Comparison of ENCODE assay signal across 29 cellular contexts in the genomic region with DNA sequence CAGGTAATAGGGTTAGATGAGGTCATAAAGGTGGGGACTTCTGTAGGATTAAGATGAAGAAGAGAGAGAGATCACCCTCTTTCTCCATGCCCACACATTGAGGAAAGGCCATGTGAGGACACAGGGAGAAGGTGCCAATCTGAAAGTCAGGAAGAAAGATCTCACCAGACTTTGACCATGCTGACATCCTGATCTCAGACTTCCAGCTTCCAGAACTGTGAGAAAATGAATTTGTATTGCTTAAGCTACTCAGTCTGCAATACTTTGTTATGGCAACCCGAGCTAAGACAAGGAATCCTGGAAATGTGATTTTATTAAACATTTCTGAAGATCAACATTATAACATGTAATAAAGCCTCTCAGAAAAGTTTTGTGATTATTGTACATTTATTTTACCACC.
"Had no signal": no experiment of that assay in that cellular context is flagged by ENCODE, and none has a peak within 500 bp of the region (broad histone marks: within the 10 kb centered on the region; RNA-seq: fewer than 3 reads in every experiment).

No MANE protein-coding gene starts in this region.

- DNase-seq: activated CD4-positive, alpha-beta memory T cell treated with anti-CD3 and anti-CD28 coated beads for 36 hours; activated CD4-positive, alpha-beta T cell treated with anti-CD3 and anti-CD28 coated beads, Interleukin-2, amount 10 ng/mL, durations not matched to agents 7 days and 5 days; activated CD4-positive, CD25-positive, alpha-beta regulatory T cell; activated CD8-positive, alpha-beta memory T cell treated with anti-CD3 and anti-CD28 coated beads for 24 hours; activated effector memory CD4-positive, alpha-beta T cell treated with anti-CD3 and anti-CD28 coated beads, Interleukin-2, amount 50 U/mL, for 16 hours; activated naive CD4-positive, alpha-beta T cell treated with Interleukin-2 at 50 U/mL for 16 hours; activated naive CD8-positive, alpha-beta T cell treated with anti-CD3 and anti-CD28 coated beads, Interleukin-2, amount 50 U/mL, for 24 hours; activated T-cell treated with anti-CD3 and anti-CD28 coated beads, Interleukin-2, amount 50 U/mL, for 4 hours; amygdala; IMR-90; KG1; NCI-H1092; NCI-H1417; NCI-H1930; NCI-H2171; NCI-H226; NCI-H510A; NCI-H526 treated with DMSO at 0.1 percent for 48 hours; NCI-H82; NK-92 treated with Interleukin-12 subunit alpha and Interleukin-12 subunit beta, amount 100 ng/mL, for 24 hours; OCI-M1; Right ventricle myocardium superior; RPMI8226; SJCRH30; SK-N-SH; T-helper 1 cell had no signal

- H3K9me3 Mint-ChIP-seq: activated CD4-positive, alpha-beta memory T cell treated with anti-CD3 and anti-CD28 coated beads for 36 hours; activated CD4-positive, alpha-beta T cell treated with anti-CD3 and anti-CD28 coated beads, Interleukin-2, amount 10 ng/mL, durations not matched to agents 7 days and 5 days; activated naive CD4-positive, alpha-beta T cell treated with anti-CD3 and anti-CD28 coated beads, Interleukin-2, amount 50 U/mL, for 72 hours; activated naive CD8-positive, alpha-beta T cell treated with anti-CD3 and anti-CD28 coated beads, Interleukin-2, amount 50 U/mL, for 24 hours; activated T-cell treated with anti-CD3 and anti-CD28 coated beads, Interleukin-2, amount 50 U/mL, for 4 hours had no signal

- ATAC-seq: activated naive CD4-positive, alpha-beta T cell treated with anti-CD3 and anti-CD28 coated beads, Interleukin-2, amount 50 U/mL, for 72 hours; activated naive CD8-positive, alpha-beta T cell treated with anti-CD3 and anti-CD28 coated beads, Interleukin-2, amount 50 U/mL, for 24 hours; activated T-cell treated with anti-CD3 and anti-CD28 coated beads, Interleukin-2, amount 50 U/mL, for 4 hours; Panc1 had no signal

- H3K9me3 ChIP-seq: SJCRH30, SK-N-SH had no signal

- H3K9me2 ChIP-seq: SK-N-SH had no signal

- H3K4me3 Mint-ChIP-seq: activated CD4-positive, alpha-beta memory T cell treated with anti-CD3 and anti-CD28 coated beads for 36 hours; activated CD4-positive, alpha-beta T cell treated with anti-CD3 and anti-CD28 coated beads, Interleukin-2, amount 10 ng/mL, durations not matched to agents 7 days and 5 days; activated naive CD8-positive, alpha-beta T cell treated with anti-CD3 and anti-CD28 coated beads, Interleukin-2, amount 50 U/mL, for 24 hours; activated T-cell treated with anti-CD3 and anti-CD28 coated beads, Interleukin-2, amount 50 U/mL, for 4 hours had no signal

- H3K36me3 ChIP-seq: SJCRH30 had no signal

- H3K27ac Mint-ChIP-seq: activated CD4-positive, alpha-beta memory T cell treated with anti-CD3 and anti-CD28 coated beads for 36 hours; activated CD4-positive, alpha-beta T cell treated with anti-CD3 and anti-CD28 coated beads, Interleukin-2, amount 10 ng/mL, durations not matched to agents 7 days and 5 days; activated naive CD4-positive, alpha-beta T cell treated with anti-CD3 and anti-CD28 coated beads, Interleukin-2, amount 50 U/mL, for 72 hours; activated naive CD8-positive, alpha-beta T cell treated with anti-CD3 and anti-CD28 coated beads, Interleukin-2, amount 50 U/mL, for 24 hours had no signal

- H3K9ac ChIP-seq: SK-N-SH had no signal

- H3K27me3 ChIP-seq: SJCRH30 had no signal

- H3K27ac ChIP-seq: SJCRH30, VCaP had no signal

- H3K4me1 ChIP-seq: SJCRH30 had no signal

- H3K4me3 ChIP-seq: SJCRH30 had no signal

- H3K4me2 ChIP-seq: SK-N-SH had no signal
